In genomic region chr15:31328999-31329639, GRCh38 we compare ENCODE assay signal across 8 cellular contexts. TPM values are rescaled to one million over a fixed set of nuclear protein-coding genes. Genes with fewer than 3 reads are reported as not detected.
DNase-seq lines count a peak whose midpoint lies in the region; ATAC-seq, FAIRE-seq and TF ChIP-seq lines count a peak whose summit lies in the region.

No MANE protein-coding gene starts in this region.

- no peak for TF ChIP-seq EP300 in K562 (IDR thresholded peaks at IDR 0.05; ENCODE audit: low read length)

- no peak for TF ChIP-seq RAD21 in K562 (CRISPR knock-in tag; conservative IDR thresholded peaks at IDR 0.05 in 1 of 2, IDR thresholded peaks at IDR 0.05 in 1 of 2)

- POLR2A ChIA-PET in Caco-2 (lab: Charles Lee): no interaction called here
- POLR2A ChIA-PET in K562 (lab: Yijun Ruan, JAX): interaction anchor here (0.9 kb wide), 1 partner anchor 12 kb away, joined by 3 read pairs; no protein-coding TSS in a partner anchor

- H3K9me3 ChIP-seq in Caco-2 (no peaks in the 10 kb centered on the region), KOPT-K1 (ENCODE audit: insufficient read depth, low read length, poor library complexity, severe bottlenecking) (no peaks in the 10 kb centered on the region), K562 (replicated peaks; ENCODE audit: control insufficient read depth, insufficient read depth, low read depth, low read length) (no peaks in the 10 kb centered on the region), lower lobe of right lung (no peaks in the 10 kb centered on the region), upper lobe of right lung (no peaks in the 10 kb centered on the region)

- H3K27ac ChIP-seq in KOPT-K1 (ENCODE audit: low read depth, low read length, poor library complexity, severe bottlenecking): peak overlapping the region; percentile 81
- peak overlapping the region; percentile 62; the same call in 1 of the 3 replicates for H3K27ac ChIP-seq in K562 (ENCODE audit: extremely low read depth, low read depth, low read length)
- peak overlapping the region; percentile 100 for H3K27ac ChIP-seq in lower lobe of right lung
- peak overlapping the region; percentile 94 for H3K27ac ChIP-seq in upper lobe of right lung

- TF ChIP-seq CTCF in Caco-2 (IDR thresholded peaks at IDR 0.05; ENCODE audit: insufficient read depth in 1 of 2, low read depth in 1 of 2, low read length in 1 of 2, severe bottlenecking in 1 of 2, unreplicated experiment in 1 of 2): no peak
- TF ChIP-seq CTCF in K562 (IDR thresholded peaks at IDR 0.05 in 2 of 3, conservative IDR thresholded peaks at IDR 0.05 in 1 of 3; ENCODE audit: insufficient read depth in 2 of 3, low read depth in 1 of 3, low read length in 3 of 3): no peak
- no peak for TF ChIP-seq CTCF in lower lobe of right lung (IDR thresholded peaks at IDR 0.05)
- TF ChIP-seq CTCF in upper lobe of right lung (IDR thresholded peaks at IDR 0.05): no peak

- no peaks in the 10 kb centered on the region for H3K4me1 Mint-ChIP-seq in Caco-2 (ENCODE audit: low read depth, unreplicated experiment)

- peak overlapping the region; percentile 70; the same call in 1 of the 2 replicates for H2AFZ ChIP-seq in K562 (ENCODE audit: low read depth, low read length)

- H4K20me1 ChIP-seq in K562 (replicated peaks; ENCODE audit: control insufficient read depth, insufficient read depth, low read length): peaks cover 36% of the 10 kb centered on the region

- H3K36me3 ChIP-seq in Caco-2 (ENCODE audit: control insufficient read depth, insufficient read depth, low read length) (no peaks in the 10 kb centered on the region; the same call in none of the 2 replicates), KOPT-K1 (ENCODE audit: insufficient read depth, low read length) (peaks cover 12% of the 10 kb centered on the region), K562 (ENCODE audit: control insufficient read depth, insufficient read depth, low read length) (no peaks in the 10 kb centered on the region), lower lobe of right lung (peaks cover 9% of the 10 kb centered on the region), upper lobe of right lung (no peaks in the 10 kb centered on the region)

- BruUV-seq in Caco-2 (replicated peaks; lab: Mats Ljungman, UMichigan) (no TSS peak), K562 (replicated peaks; lab: Mats Ljungman, UMichigan) (no TSS peak)

- peaks cover 2% of the 10 kb centered on the region for H3K9me1 ChIP-seq in K562 (ENCODE audit: control insufficient read depth, insufficient read depth, low read length)

- H3K9me3 Mint-ChIP-seq in Caco-2 (ENCODE audit: unreplicated experiment): no peaks in the 10 kb centered on the region

- H3K9ac ChIP-seq in K562 (ENCODE audit: insufficient read depth in 1 of 2, low read depth in 2 of 2, low read length in 2 of 2): no peak overlapping the region; a peak in 2 of 4 replicates

- H3K4me1 ChIP-seq in Caco-2 (peaks cover 11% of the 10 kb centered on the region), K562 (replicated peaks in 1 of 2; ENCODE audit: control insufficient read depth in 2 of 2, insufficient read depth in 2 of 2, low read length in 2 of 2) (peaks cover 7 to 42% of the 10 kb centered on the region in 2 experiments; a peak in 4 of 5 replicates), lower lobe of right lung (peaks cover 62% of the 10 kb centered on the region), upper lobe of right lung (peaks cover 54% of the 10 kb centered on the region)

- intact Hi-C loops in Caco-2 (cut with micrococcal nuclease; ENCODE audit: unreplicated experiment) (loop anchor here (1.0 to 5.0 kb wide), 4 partner anchors 43 to 112 kb away; no protein-coding TSS in a partner anchor), K562 (cut with micrococcal nuclease) (loop anchor here (5.0 kb wide), 1 partner anchor 38 kb away; no protein-coding TSS in a partner anchor), lower lobe of right lung (cut with DNase I) (loop anchor here (10.0 kb wide), 1 partner anchor 114 kb away; no protein-coding TSS in a partner anchor), upper lobe of right lung (cut with DNase I) (loop anchor here (10.0 kb wide), 1 partner anchor 114 kb away; no protein-coding TSS in a partner anchor)

- peak overlapping the region; percentile 80 for H3K27ac Mint-ChIP-seq in Caco-2 (ENCODE audit: unreplicated experiment)

- no peak for TF ChIP-seq POLR2A in K562 (conservative IDR thresholded peaks at IDR 0.05)

- WGBS in K562 (ENCODE audit: insufficient coverage, low coverage, missing lambda C conversion rate): 4% methylated on average over 5 of the region's 29 CpGs

- CTCF ChIA-PET in Caco-2 (lab: Charles Lee) (interaction anchor here (0.6 to 1.8 kb wide), 2 partner anchors 106 to 346 kb away, joined by 3 to 9 read pairs; no protein-coding TSS in a partner anchor), K562 (lab: Yijun Ruan, JAX; ENCODE audit: low intra/inter-chr PET ratio) (no interaction called here)

- peak overlapping the region; percentile 86 for H3K4me3 Mint-ChIP-seq in Caco-2 (ENCODE audit: unreplicated experiment)

- H3K4me3 ChIP-seq in Caco-2 (ENCODE audit: low read depth, low read length): peak overlapping the region; percentile 92
- peak overlapping the region; percentile 69 for H3K4me3 ChIP-seq in K562
- H3K4me3 ChIP-seq in lower lobe of right lung: peak overlapping the region; percentile 93
- H3K4me3 ChIP-seq in upper lobe of right lung: peak overlapping the region; percentile 88

- H3K36me3 Mint-ChIP-seq in Caco-2 (ENCODE audit: insufficient read depth, unreplicated experiment): peaks cover 13% of the 10 kb centered on the region

- in situ Hi-C loops in K562 (cut with MboI): no loop called here

- no peaks in the 10 kb centered on the region for H3K27me3 Mint-ChIP-seq in Caco-2 (ENCODE audit: insufficient read depth, unreplicated experiment)

- DNase-seq in Caco-2: peak; percentile 55 to 60
- DNase-seq in K562 (ENCODE audit: extremely low read depth in 1 of 4, low spot score in 3 of 4): peak; percentile 11 to 78 (median 56)
- DNase-seq in lower lobe of right lung: peak; percentile 72
- DNase-seq in upper lobe of right lung: peak; percentile 87
- DNase-seq in medulla oblongata (ENCODE audit: extremely low spot score): no peak

- H3K4me2 ChIP-seq in K562 (ENCODE audit: insufficient read depth, low read length): peak overlapping the region; percentile 75; the same call in 1 of the 2 replicates

- H3K27me3 ChIP-seq in Caco-2 (replicated peaks; ENCODE audit: control insufficient read depth, insufficient read depth, low read length) (no peaks in the 10 kb centered on the region), K562 (ENCODE audit: control insufficient read depth in 2 of 2, insufficient read depth in 2 of 2, low read length in 2 of 2) (peaks cover 1 to 6% of the 10 kb centered on the region in 2 experiments; a peak in 2 of 5 replicates), lower lobe of right lung (ENCODE audit: low read depth) (no peaks in the 10 kb centered on the region), upper lobe of right lung (no peaks in the 10 kb centered on the region)

- ATAC-seq in K562: no peak
- no peak for ATAC-seq in lower lobe of right lung
- ATAC-seq in upper lobe of right lung: no peak
- no peak for ATAC-seq in GM21576 (IDR thresholded peaks at IDR 0.05; ENCODE audit: unreplicated experiment)
- no peak for ATAC-seq in GM18870 (IDR thresholded peaks at IDR 0.05; ENCODE audit: unreplicated experiment)

- peaks cover 7% of the 10 kb centered on the region; the same call in 2 of the 3 replicates for H3K79me2 ChIP-seq in K562 (ENCODE audit: control insufficient read depth, insufficient read depth, low read length)

- no peak for FAIRE-seq in K562 (lab: Jason Lieb, UNC)

TF ChIP-seq in K562, 482 proteins besides CTCF, POLR2A, EP300 and RAD21 (continues in another document):
- TF ChIP-seq ZBTB5 (IDR thresholded peaks at IDR 0.05): no peak
- TF ChIP-seq ZNF589 (CRISPR knock-in tag; IDR thresholded peaks at IDR 0.05; ENCODE audit: low read depth): no peak
- TF ChIP-seq HES1 (IDR thresholded peaks at IDR 0.05; ENCODE audit: low read depth): no peak

RNA-seq across cellular contexts. Expression of gene KLF13, which starts 2.5 kb away (rescaled TPM):
- total RNA-seq in Caco-2 (2022) (16.6 and 18.8 TPM in 2 replicates), K562 (2014; rRNA removed) (6.4 and 6.5 TPM in 2 replicates), K562 (2014; rRNA removed; fragmentation: Illumina TruSeq; extraction: Trizol) (8.1 and 9.6 TPM in 2 replicates), K562 (2015; rRNA removed; fragmentation: Illumina TruSeq; extraction: Trizol) (4.5 and 6.1 TPM in 2 replicates), K562 (2021) (10.5 and 13.6 TPM in 2 replicates), lower lobe of right lung (178 TPM), upper lobe of right lung (176 TPM)
- 3.0 and 4.1 TPM in 2 replicates for total RNA-seq in K562 (2011; cell fraction: chromatin; rRNA removed; ENCODE audit: low replicate concordance)
- total RNA-seq in K562 (2011; cell fraction: nucleolus; rRNA removed): 3.0 and 4.2 TPM in 2 replicates
- total RNA-seq in K562 (2011; cell fraction: nucleoplasm; rRNA removed): 6.4 and 7.3 TPM in 2 replicates
- polyA plus RNA-seq in K562 (2011; rRNA removed) (4.1 and 4.8 TPM in 2 replicates), K562 (2014; fragmentation: Illumina TruSeq; extraction: Trizol) (5.9 TPM in 2 replicates), K562 (2014; fragmentation: Nextera tagmentation; extraction: Ambion mirVana) (1 to 10 TPM; 1.8 to 2.2 TPM), K562 (2014; rRNA removed) (3.0 and 3.3 TPM in 2 replicates)
- polyA plus RNA-seq in K562 (2011; cell fraction: cytosol; rRNA removed): 2.1 and 2.7 TPM in 2 replicates
- polyA plus RNA-seq in K562 (2011; cell fraction: nucleus; rRNA removed): 1.3 and 2.2 TPM in 2 replicates
- 6.4 and 7.3 TPM in 2 replicates for polyA plus RNA-seq in K562 (2012)
- 4.6 and 5.4 TPM in 2 replicates for polyA minus RNA-seq in K562 (2011; rRNA and poly(A)+ RNA removed)
- polyA minus RNA-seq in K562 (2011; cell fraction: cytosol; rRNA and poly(A)+ RNA removed): 3.5 and 4.4 TPM in 2 replicates
- 1.00 and 1.3 TPM in 2 replicates for polyA minus RNA-seq in K562 (2011; cell fraction: nucleus; rRNA and poly(A)+ RNA removed)
